Comparison of ENCODE assay signal across 26 cellular contexts in the genomic region with DNA sequence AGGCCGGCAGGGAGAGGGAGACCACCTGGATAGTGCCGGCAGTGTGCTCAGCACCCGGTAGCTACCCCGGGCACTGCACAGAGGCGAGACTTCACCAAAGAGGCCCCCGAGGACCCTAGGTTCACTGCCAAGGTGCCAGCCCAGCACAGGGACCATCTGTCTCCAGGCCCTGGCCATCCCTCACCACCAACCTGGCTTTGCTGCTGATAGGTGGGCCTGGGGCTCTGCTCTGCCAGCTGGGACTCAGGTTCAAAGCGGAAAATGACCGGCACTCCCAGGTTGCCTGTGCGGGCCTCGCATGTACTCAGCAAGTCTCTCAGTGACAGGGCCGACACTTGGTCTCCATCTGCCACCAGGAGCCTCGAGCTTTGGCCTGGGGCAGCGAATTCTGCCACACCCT.
A peak's percentile ranks its signal among the peaks of the same experiment; 100 is the strongest.
DNase-seq lines count a peak whose midpoint lies in the region; ATAC-seq, FAIRE-seq and TF ChIP-seq lines count a peak whose summit lies in the region.
"Had no signal": no experiment of that assay in that cellular context is flagged by ENCODE, and none has a peak within 500 bp of the region (broad histone marks: within the 10 kb centered on the region; RNA-seq: fewer than 3 reads in every experiment).

No MANE protein-coding gene starts in this region.

- H3K9me3 ChIP-seq in right lobe of liver: no peaks in the 10 kb centered on the region
- H3K9me3 ChIP-seq in HepG2 (ENCODE audit: low read length): no peaks in the 10 kb centered on the region
- H3K9me3 ChIP-seq in esophagus muscularis mucosa: no peaks in the 10 kb centered on the region
- H3K9me3 ChIP-seq in aorta (ENCODE audit: control insufficient read depth, low read length): no peaks in the 10 kb centered on the region

- peak in 2 of 3 donors; percentile 26 to 45 for DNase-seq in right lobe of liver
- no peak for DNase-seq in HepG2 (ENCODE audit: low spot score)
- peak; percentile 81 for DNase-seq in esophagus muscularis mucosa (ENCODE audit: extremely low spot score)
- DNase-seq in posterior vena cava (ENCODE audit: low spot score): peak; percentile 67
- DNase-seq in aorta: peak; percentile 29 to 74
- no peak for DNase-seq in SHP77 (lab: John Stamatoyannopoulos, UW)
- DNase-seq in superior temporal gyrus (ENCODE audit: extremely low spot score): no peak
- no peak for DNase-seq in GM19238 (ENCODE audit: insufficient read length, low spot score)
- DNase-seq: activated CD4-positive, alpha-beta T cell treated with anti-CD3 and anti-CD28 coated beads, Interleukin-2, amount 50 U/mL, for 48 hours; activated CD4-positive, CD25-positive, alpha-beta regulatory T cell; activated T-cell treated with anti-CD3 and anti-CD28 coated beads, Interleukin-2, amount 50 U/mL, for 48 hours; CD4-positive, CD25-positive, alpha-beta regulatory T cell; effector memory CD4-positive, alpha-beta T cell; IMR-90; islet precursor cell; mesenchymal stem cell; naive thymus-derived CD4-positive, alpha-beta T cell; NCI-H1092 treated with DMSO at 0.1 percent for 48 hours; NCI-H2081 treated with DMSO at 0.1 percent for 48 hours; RPMI8226 had no signal

- H3K4me1 ChIP-seq in right lobe of liver: no peaks in the 10 kb centered on the region
- H3K4me1 ChIP-seq in HepG2 (ENCODE audit: insufficient read depth, low read length): peaks cover 17% of the 10 kb centered on the region
- peaks cover 0 to 20% (median 3%) of the 10 kb centered on the region in 4 donors for H3K4me1 ChIP-seq in esophagus muscularis mucosa
- no peaks in the 10 kb centered on the region for H3K4me1 ChIP-seq in aorta (ENCODE audit: control insufficient read depth in 1 of 2, insufficient read depth in 2 of 2, low read length in 2 of 2)

- intact Hi-C loops in right lobe of liver (cut with DNase I): no loop called here
- intact Hi-C loops in HepG2 (cut with micrococcal nuclease; ENCODE audit: unreplicated experiment): no loop called here
- intact Hi-C loops in esophagus muscularis mucosa (cut with DNase I): no loop called here
- intact Hi-C loops in posterior vena cava (cut with DNase I): no loop called here
- intact Hi-C loops in aorta (cut with DNase I): no loop called here

- no peaks in the 10 kb centered on the region for H3K79me2 ChIP-seq in HepG2 (ENCODE audit: insufficient read depth, low read length)

- TF ChIP-seq POLR2A in right lobe of liver (IDR thresholded peaks at IDR 0.05): no peak
- TF ChIP-seq POLR2A in HepG2 (IDR thresholded peaks at IDR 0.05; ENCODE audit: insufficient read depth in 1 of 2, low read depth in 2 of 2, low read length in 2 of 2): no peak
- TF ChIP-seq POLR2A in esophagus muscularis mucosa (IDR thresholded peaks at IDR 0.05; ENCODE audit: low read depth): no peak

- no peak for FAIRE-seq in HepG2 (lab: Jason Lieb, UNC)
- FAIRE-seq: frontal cortex, G401.6, GM18507, H54 had no signal

- no peak overlapping the region for H2AFZ ChIP-seq in HepG2 (ENCODE audit: low read length)

- no peak for TF ChIP-seq CTCF in right lobe of liver (IDR thresholded peaks at IDR 0.05)
- no peak for TF ChIP-seq CTCF in HepG2 (CRISPR knock-in tag; IDR thresholded peaks at IDR 0.05)
- no peak for TF ChIP-seq CTCF in esophagus muscularis mucosa (IDR thresholded peaks at IDR 0.05)

- H3K27me3 ChIP-seq in right lobe of liver (no peaks in the 10 kb centered on the region), HepG2 (ENCODE audit: control insufficient read depth in 1 of 2, insufficient read depth in 2 of 2, low read length in 2 of 2) (peaks cover 5 to 84% of the 10 kb centered on the region in 2 experiments; a peak in 4 of 5 replicates), esophagus muscularis mucosa (peaks cover 0 to 48% (median 0%) of the 10 kb centered on the region in 4 donors), aorta (ENCODE audit: control insufficient read depth in 1 of 2, insufficient read depth in 2 of 2, low read length in 1 of 2) (no peaks in the 10 kb centered on the region)

- TF ChIP-seq EP300 in HepG2 (IDR thresholded peaks at IDR 0.05; ENCODE audit: low read depth in 2 of 2, low read length in 2 of 2) (no peak), HepG2 (CRISPR knock-in tag; IDR thresholded peaks at IDR 0.05; ENCODE audit: borderline replicate concordance) (no peak), esophagus muscularis mucosa (IDR thresholded peaks at IDR 0.05) (no peak)

- no peak overlapping the region for H3K4me2 ChIP-seq in HepG2 (ENCODE audit: low read depth, low read length)

- TF ChIP-seq RAD21 in HepG2 (CRISPR knock-in tag; IDR thresholded peaks at IDR 0.05): no peak

- H3K36me3 ChIP-seq in right lobe of liver (no peaks in the 10 kb centered on the region), HepG2 (replicated peaks in 1 of 2; ENCODE audit: control insufficient read depth in 1 of 2, insufficient read depth in 2 of 2, low read length in 2 of 2) (no peaks in the 10 kb centered on the region), esophagus muscularis mucosa (no peaks in the 10 kb centered on the region), aorta (ENCODE audit: control insufficient read depth in 1 of 2, insufficient read depth in 2 of 2, low read length in 1 of 2) (no peaks in the 10 kb centered on the region)

- ATAC-seq in right lobe of liver (no peak), HepG2 (no peak), aorta (ENCODE audit: low FRiP score) (no peak)
- ATAC-seq: activated naive CD4-positive, alpha-beta T cell treated with anti-CD3 and anti-CD28 coated beads, Interleukin-2, amount 50 U/mL, for 72 hours; esophagus mucosa; naive thymus-derived CD4-positive, alpha-beta T cell had no signal

- no peak overlapping the region for H3K4me3 ChIP-seq in right lobe of liver
- no peak overlapping the region for H3K4me3 ChIP-seq in HepG2 (replicated peaks in 1 of 3; ENCODE audit: insufficient read depth in 1 of 3, low read depth in 2 of 3, low read length in 3 of 3)
- H3K4me3 ChIP-seq in esophagus muscularis mucosa: no peak overlapping the region
- no peak overlapping the region for H3K4me3 ChIP-seq in aorta (ENCODE audit: low read length in 2 of 2)

- no peaks in the 10 kb centered on the region for H4K20me1 ChIP-seq in HepG2 (ENCODE audit: insufficient read depth, low read length)

- WGBS in right lobe of liver (ENCODE audit: insufficient coverage, low coverage, low lambda C conversion rate, missing lambda C conversion rate): 68% methylated on average over 4 of the region's 13 CpGs
- 36% methylated on average over 12 of the region's 13 CpGs for WGBS in HepG2 (ENCODE audit: low lambda C conversion rate)
- whole genome bisulfite sequencing in esophagus muscularis mucosa: 91% methylated on average over 13 of the region's 13 CpGs
- WGBS in aorta, 2 donors: 55 to 57% methylated on average over 13 of the region's 13 CpGs

- in situ Hi-C loops in HepG2 (cut with HindIII; ENCODE audit: extremely low pct_ligation_motif_present, low pct_unique_long_range_greater_than_20kb): no loop called here

- BruUV-seq in HepG2 (replicated peaks; lab: Mats Ljungman, UMichigan): no TSS peak

- no peak overlapping the region for H3K9ac ChIP-seq in HepG2 (ENCODE audit: insufficient read depth, low read depth, low read length)

- CTCF ChIA-PET in HepG2 (lab: Yijun Ruan, JAX; ENCODE audit: low intra/inter-chr PET ratio, low total read pairs): no interaction called here

- no peak overlapping the region for H3K27ac ChIP-seq in right lobe of liver
- H3K27ac ChIP-seq in HepG2 (ENCODE audit: extremely low read length, insufficient read depth, low read length): no peak overlapping the region
- H3K27ac ChIP-seq in esophagus muscularis mucosa (replicated peaks in 1 of 4): peak overlapping the region in 1 of 4 donors; percentile 54
- peak overlapping the region; percentile 6 to 28 for H3K27ac ChIP-seq in aorta (ENCODE audit: low read depth in 1 of 2, low read length in 2 of 2)

- POLR2A ChIA-PET in HepG2 (lab: Yijun Ruan, JAX): no interaction called here

TF ChIP-seq in HepG2, 621 proteins besides CTCF, POLR2A, EP300 and RAD21:
- TF ChIP-seq ZNF749 (CRISPR knock-in tag; IDR thresholded peaks at IDR 0.05; ENCODE audit: borderline replicate concordance) (no peak), ZNF121 (CRISPR knock-in tag; IDR thresholded peaks at IDR 0.05) (no peak)

Comparison
In these comparisons a context has a peak if more than half of its experiments do, and no peak if none do; other contexts are left out.
1. DNase-seq: peak in right lobe of liver (2 of 3), esophagus muscularis mucosa (single experiment), posterior vena cava (single experiment) and aorta (2 of 2); none in HepG2 (single experiment), SHP77 (0 of 2), superior temporal gyrus (single experiment) and GM19238 (single experiment).
2. H3K27ac ChIP-seq: peak in aorta (2 of 2); none in right lobe of liver (0 of 3) and HepG2 (single experiment).